Comparison of ENCODE assay signal across 21 cellular contexts in the genomic region with DNA sequence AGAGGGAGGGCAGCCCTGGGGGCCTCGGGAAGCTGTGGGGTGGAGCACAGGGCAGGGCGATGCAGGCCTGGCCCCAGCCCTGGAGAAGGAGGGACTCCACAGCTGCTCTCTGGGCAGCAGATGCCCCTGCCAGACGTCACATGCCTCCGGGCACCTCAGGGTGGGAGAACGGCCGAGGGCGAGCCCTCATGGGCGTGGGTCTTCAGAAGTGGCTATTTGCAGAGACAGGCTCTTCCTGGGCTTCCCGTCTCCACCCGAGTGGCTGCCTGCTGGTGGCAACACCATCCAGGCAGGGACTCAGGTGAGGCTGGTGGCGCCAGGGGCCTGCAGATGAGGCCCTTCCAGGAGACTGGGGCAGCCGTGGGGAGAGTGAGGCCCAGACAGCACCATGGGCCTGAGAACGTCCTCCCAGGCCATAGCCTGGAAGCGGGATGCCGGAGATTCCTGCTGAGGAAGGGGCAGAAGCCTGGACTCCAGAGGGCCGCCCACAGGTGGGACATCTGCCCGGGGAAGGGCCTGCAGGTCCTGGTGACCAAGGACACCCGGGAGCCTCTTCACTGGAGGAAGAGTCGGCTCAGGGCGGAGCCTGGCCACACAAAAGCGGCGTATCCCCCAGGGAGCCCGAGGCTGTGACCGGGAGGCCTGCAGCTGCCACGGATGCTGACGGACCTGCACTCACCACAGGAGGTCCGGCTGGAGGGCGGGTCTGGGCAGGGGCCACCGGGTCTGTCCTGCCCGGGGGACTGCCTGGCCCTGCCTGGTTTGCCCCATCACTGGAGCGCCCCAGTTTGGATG. TPM values are rescaled to one million over a fixed set of nuclear protein-coding genes. Genes with fewer than 3 reads are reported as not detected.
"Had no signal": no experiment of that assay in that cellular context is flagged by ENCODE, and none has a peak within 500 bp of the region (broad histone marks: within the 10 kb centered on the region; RNA-seq: fewer than 3 reads in every experiment).

No MANE protein-coding gene starts in this region.

- ATAC-seq: activated CD8-positive, alpha-beta memory T cell treated with anti-CD3 and anti-CD28 coated beads, Interleukin-2, amount 10 ng/mL, durations not matched to agents 7 days and 5 days; effector memory CD8-positive, alpha-beta T cell; psoas muscle; sciatic nerve; stimulated activated naive CD8-positive, alpha-beta T cell treated with anti-CD3 and anti-CD28 coated beads, Interleukin-15, amount 100 ng/mL, for 72 hours had no signal

- H3K27ac ChIP-seq: epithelial cell of prostate, psoas muscle, WERI-Rb-1 had no signal

- H3K4me1 ChIP-seq: psoas muscle had no signal

- H3K4me3 ChIP-seq: psoas muscle had no signal

- DNase-seq: activated CD4-positive, alpha-beta T cell treated with anti-CD3 and anti-CD28 coated beads, Interleukin-2, amount 50 U/mL, for 48 hours; activated CD8-positive, alpha-beta memory T cell treated with anti-CD3 and anti-CD28 coated beads, Interleukin-2, amount 10 ng/mL, durations not matched to agents 7 days and 5 days; activated naive CD4-positive, alpha-beta T cell treated with anti-CD3 and anti-CD28 coated beads, Interleukin-2, amount 10 ng/mL, durations not matched to agents 7 days and 5 days; activated T-cell treated with anti-CD3 and anti-CD28 coated beads, Interleukin-2, amount 50 U/mL, for 1 hour; dermis blood vessel endothelial cell; effector memory CD8-positive, alpha-beta T cell; foreskin melanocyte; mesendoderm; stimulated activated CD4-positive, alpha-beta T cell treated with anti-CD3 and anti-CD28 coated beads, Interleukin-1b, Interleukin-23, amount 100 ng/mL, for 48 hours; stimulated activated naive CD8-positive, alpha-beta T cell treated with anti-CD3 and anti-CD28 coated beads, Interleukin-15, amount 100 ng/mL, for 72 hours; WERI-Rb-1 had no signal

- H3K36me3 ChIP-seq: WERI-Rb-1 had no signal

- H3K9me3 ChIP-seq: psoas muscle had no signal

RNA-seq across cellular contexts. Expression of a gene that starts 15.7 kb away (rescaled TPM):
- total RNA-seq: activated CD8-positive, alpha-beta memory T cell treated with anti-CD3 and anti-CD28 coated beads, Interleukin-2, amount 10 ng/mL, durations not matched to agents 7 days and 5 days; activated T-helper 2 cell treated with anti-CD3 and anti-CD28 coated beads, Interferon-gamma antibody, Interleukin-2, Interleukin-4, amounts not matched to agents 10 μg/mL and 5 μg/mL and 100 μg/mL, durations not matched to agents 14 hours and 24 hours and 36 hours; astrocyte; bronchial epithelial cell; chondrocyte; dermis blood vessel endothelial cell; fibroblast of lung; lower leg skin; osteoblast had no signal
- polyA plus RNA-seq: fibroblast of lung had no signal
